Comparison of ENCODE assay signal across 1 cellular context in genomic region chr10:74826142-74827044, GRCh38.
A peak's percentile ranks its signal among the peaks of the same experiment; 100 is the strongest.
TF ChIP-seq lines count a peak whose summit lies in the region.

KAT6B (plus strand) TSS chr10:74826600; CDS start chr10:74842858, 16,258 bp downstream.

TF ChIP-seq in H1, 55 proteins besides CTCF, POLR2A, EP300 and RAD21:
- TF ChIP-seq HDAC2 (IDR thresholded peaks at IDR 0.05; ENCODE audit: borderline replicate concordance in 1 of 2, low read depth in 2 of 2, low read length in 2 of 2) = no peak
- TF ChIP-seq SP2 (IDR thresholded peaks at IDR 0.05; ENCODE audit: low read length) = peak; percentile 95
- TF ChIP-seq NANOG (IDR thresholded peaks at IDR 0.05; ENCODE audit: insufficient read depth, low read depth, low read length, poor library complexity, severe bottlenecking) = no peak
- TF ChIP-seq NRF1 (IDR thresholded peaks at IDR 0.05; ENCODE audit: low read depth, low read length) = no peak
- no peak for TF ChIP-seq CBX8 (IDR thresholded peaks at IDR 0.05; ENCODE audit: borderline replicate concordance, low read depth, low read length)
- TF ChIP-seq JUN (IDR thresholded peaks at IDR 0.05; ENCODE audit: low read depth, low read length) = no peak
- TF ChIP-seq CHD1 (IDR thresholded peaks at IDR 0.05; ENCODE audit: low read depth, low read length) = no peak
- TF ChIP-seq SIX5 (IDR thresholded peaks at IDR 0.05; ENCODE audit: low read depth, low read length) = no peak
- no peak for TF ChIP-seq POU5F1 (IDR thresholded peaks at IDR 0.05; ENCODE audit: low read depth, low read length)
- no peak for TF ChIP-seq RFX5 (IDR thresholded peaks at IDR 0.05; ENCODE audit: borderline replicate concordance, low read depth, low read length)
- no peak for TF ChIP-seq ATF3 (IDR thresholded peaks at IDR 0.05; ENCODE audit: insufficient read depth, low read depth, low read length)
- TF ChIP-seq SIN3A (conservative IDR thresholded peaks at IDR 0.05 in 1 of 2, IDR thresholded peaks at IDR 0.05 in 1 of 2; ENCODE audit: low read depth in 1 of 2, low read length in 2 of 2) = no peak
- peak; percentile 21 for TF ChIP-seq KDM4A (IDR thresholded peaks at IDR 0.05; ENCODE audit: low read depth, low read length, severe bottlenecking)
- TF ChIP-seq BACH1 (IDR thresholded peaks at IDR 0.05; ENCODE audit: low read length) = no peak
- no peak for TF ChIP-seq E2F6 (IDR thresholded peaks at IDR 0.05)
- no peak for TF ChIP-seq BRCA1 (IDR thresholded peaks at IDR 0.05; ENCODE audit: low read depth, low read length)
- TF ChIP-seq TCF12 (IDR thresholded peaks at IDR 0.05; ENCODE audit: low read depth, low read length) = no peak
- TF ChIP-seq SIRT6 (IDR thresholded peaks at IDR 0.05; ENCODE audit: low read length) = no peak
- TF ChIP-seq HDAC6 (IDR thresholded peaks at IDR 0.05; ENCODE audit: low read depth, low read length) = no peak
- no peak for TF ChIP-seq GTF2F1 (IDR thresholded peaks at IDR 0.05; ENCODE audit: borderline replicate concordance, low read depth, low read length)
- peak; percentile 99 for TF ChIP-seq SP1 (IDR thresholded peaks at IDR 0.05; ENCODE audit: low read depth, low read length)
- peak; percentile 56; the same call in 1 of the 2 replicates for TF ChIP-seq SP4 (IDR thresholded peaks at IDR 0.05; ENCODE audit: low read length)
- peak; percentile 86; the same call in 1 of the 2 replicates for TF ChIP-seq POLR2AphosphoS5 (IDR thresholded peaks at IDR 0.05; ENCODE audit: low read depth, low read length)
- no peak for TF ChIP-seq CEBPB (IDR thresholded peaks at IDR 0.05; ENCODE audit: low read depth, low read length)
- peak; percentile 92 for TF ChIP-seq CHD2 (IDR thresholded peaks at IDR 0.05; ENCODE audit: low read length)
- TF ChIP-seq TEAD4 (IDR thresholded peaks at IDR 0.05; ENCODE audit: low read depth, low read length) = 0 out of 2 replicates have a peak, but pooled peaks have one; percentile 14
- peak; percentile 96 for TF ChIP-seq YY1 (IDR thresholded peaks at IDR 0.05; ENCODE audit: low read depth, low read length)
- no peak for TF ChIP-seq CBX5 (IDR thresholded peaks at IDR 0.05; ENCODE audit: low read depth, low read length)
- TF ChIP-seq BCL11A (IDR thresholded peaks at IDR 0.05; ENCODE audit: low read depth in 2 of 2, low read length in 2 of 2) = no peak
- no peak for TF ChIP-seq EGR1 (IDR thresholded peaks at IDR 0.05; ENCODE audit: borderline replicate concordance, low read depth, low read length)
- peak; percentile 85 for TF ChIP-seq TBP (IDR thresholded peaks at IDR 0.05; ENCODE audit: low read depth, low read length)
- TF ChIP-seq USF2 (IDR thresholded peaks at IDR 0.05; ENCODE audit: low read length) = no peak
- peak; percentile 70 for TF ChIP-seq CREB1 (IDR thresholded peaks at IDR 0.05)
- no peak for TF ChIP-seq MAFK (IDR thresholded peaks at IDR 0.05; ENCODE audit: low read depth, low read length)
- peak; percentile 69 for TF ChIP-seq ASH2L (IDR thresholded peaks at IDR 0.05; ENCODE audit: low read length)
- no peak for TF ChIP-seq KDM1A (IDR thresholded peaks at IDR 0.05; ENCODE audit: borderline replicate concordance, low read length)
- TF ChIP-seq RBBP5 (IDR thresholded peaks at IDR 0.05; ENCODE audit: borderline replicate concordance, low read depth, low read length) = no peak; the same call in 1 of the 2 replicates
- TF ChIP-seq MAX (IDR thresholded peaks at IDR 0.05) = no peak; the same call in 1 of the 2 replicates
- TF ChIP-seq EZH2 (IDR thresholded peaks at IDR 0.05; ENCODE audit: low read depth, low read length, severe bottlenecking) = no peak
- TF ChIP-seq RXRA (IDR thresholded peaks at IDR 0.05; ENCODE audit: insufficient read depth, low read depth, low read length) = peak; percentile 87; the same call in 1 of the 2 replicates
- TF ChIP-seq SAP30 (IDR thresholded peaks at IDR 0.05; ENCODE audit: insufficient read depth, insufficient replicate concordance, low read length) = no peak
- TF ChIP-seq PHF8 (conservative IDR thresholded peaks at IDR 0.05; ENCODE audit: low read depth, low read length) = peak; percentile 83
- TF ChIP-seq SRF (IDR thresholded peaks at IDR 0.05; ENCODE audit: low read depth, low read length) = no peak
- TF ChIP-seq TAF1 (IDR thresholded peaks at IDR 0.05; ENCODE audit: low read depth, low read length) = peak; percentile 86
